In the genomic region with DNA sequence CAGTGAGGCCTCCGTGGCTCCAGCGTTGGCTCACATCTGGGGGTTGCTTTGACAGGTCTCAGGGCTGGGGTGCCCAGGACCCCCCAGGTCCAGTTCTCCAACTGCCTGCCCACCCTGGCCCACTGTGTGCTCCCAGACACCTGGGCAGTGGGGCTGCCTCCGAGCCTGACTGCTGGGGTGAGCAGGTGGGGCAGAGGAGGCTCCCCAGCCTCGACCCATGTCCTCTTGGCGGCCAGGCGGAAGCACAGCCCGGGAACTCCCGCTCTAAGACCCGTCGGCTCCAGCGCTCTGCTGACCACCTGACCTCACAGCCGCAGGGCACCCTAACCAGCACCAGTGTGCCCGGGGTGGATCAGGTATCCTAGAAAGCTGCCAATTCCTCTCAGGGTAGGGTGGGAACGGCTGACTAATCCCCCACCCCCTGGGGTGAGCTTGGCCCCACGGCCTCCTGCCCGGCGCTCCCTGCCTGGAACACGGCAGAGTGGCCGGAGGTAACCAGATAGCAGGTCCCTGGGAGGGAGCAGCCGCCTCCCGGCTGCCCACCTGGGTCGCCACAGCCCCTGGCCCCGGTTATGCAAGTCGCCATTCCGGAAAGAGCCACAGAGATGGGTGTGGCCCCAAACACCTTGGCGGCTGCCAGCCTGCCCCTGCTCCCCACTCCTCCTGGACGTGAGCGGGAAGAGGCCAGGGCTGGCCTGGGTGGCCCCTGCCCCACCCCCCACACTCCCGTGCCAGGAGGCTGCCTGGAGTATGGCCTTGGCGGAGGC, we compare ENCODE assay signal across 1 cellular context.
TF ChIP-seq lines count a peak whose summit lies in the region.

No MANE protein-coding gene starts in this region.

TF ChIP-seq in HepG2, 621 proteins besides CTCF, POLR2A, EP300 and RAD21:
- TF ChIP-seq ZFX (CRISPR knock-in tag; IDR thresholded peaks at IDR 0.05; ENCODE audit: low read depth) (no peak), ZNF883 (CRISPR knock-in tag; IDR thresholded peaks at IDR 0.05; ENCODE audit: not compliant biosample characterization) (no peak), U2AF2 (IDR thresholded peaks at IDR 0.05; ENCODE audit: low read depth, low read length) (no peak), SALL1 (CRISPR knock-in tag; IDR thresholded peaks at IDR 0.05) (no peak), PPARG (CRISPR knock-in tag; conservative IDR thresholded peaks at IDR 0.05) (no peak), NRL (CRISPR knock-in tag; IDR thresholded peaks at IDR 0.05; ENCODE audit: borderline replicate concordance) (0 out of 2 replicates have a peak, but pooled peaks have one; percentile 3), SMAD3 (CRISPR knock-in tag; IDR thresholded peaks at IDR 0.05) (no peak), ZNF333 (CRISPR knock-in tag; IDR thresholded peaks at IDR 0.05; ENCODE audit: borderline replicate concordance) (no peak), ZNF572 (CRISPR knock-in tag; IDR thresholded peaks at IDR 0.05) (no peak), GABPB1 (CRISPR knock-in tag; IDR thresholded peaks at IDR 0.05) (0 out of 2 replicates have a peak, but pooled peaks have one; percentile 6), NR3C1 (CRISPR knock-in tag; IDR thresholded peaks at IDR 0.05) (no peak), ZNF605 (CRISPR knock-in tag; IDR thresholded peaks at IDR 0.05) (no peak), SMARCE1 (IDR thresholded peaks at IDR 0.05; ENCODE audit: borderline replicate concordance) (no peak)
- TF ChIP-seq, protein P1, sequence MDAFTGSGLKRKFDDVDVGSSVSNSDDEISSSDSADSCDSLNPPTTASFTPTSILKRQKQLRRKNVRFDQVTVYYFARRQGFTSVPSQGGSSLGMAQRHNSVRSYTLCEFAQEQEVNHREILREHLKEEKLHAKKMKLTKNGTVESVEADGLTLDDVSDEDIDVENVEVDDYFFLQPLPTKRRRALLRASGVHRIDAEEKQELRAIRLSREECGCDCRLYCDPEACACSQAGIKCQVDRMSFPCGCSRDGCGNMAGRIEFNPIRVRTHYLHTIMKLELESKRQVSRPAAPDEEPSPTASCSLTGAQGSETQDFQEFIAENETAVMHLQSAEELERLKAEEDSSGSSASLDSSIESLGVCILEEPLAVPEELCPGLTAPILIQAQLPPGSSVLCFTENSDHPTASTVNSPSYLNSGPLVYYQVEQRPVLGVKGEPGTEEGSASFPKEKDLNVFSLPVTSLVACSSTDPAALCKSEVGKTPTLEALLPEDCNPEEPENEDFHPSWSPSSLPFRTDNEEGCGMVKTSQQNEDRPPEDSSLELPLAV (CRISPR knock-in tag; conservative IDR thresholded peaks at IDR 0.05; ENCODE audit: low read depth), result no peak
- TF ChIP-seq, protein P2, sequence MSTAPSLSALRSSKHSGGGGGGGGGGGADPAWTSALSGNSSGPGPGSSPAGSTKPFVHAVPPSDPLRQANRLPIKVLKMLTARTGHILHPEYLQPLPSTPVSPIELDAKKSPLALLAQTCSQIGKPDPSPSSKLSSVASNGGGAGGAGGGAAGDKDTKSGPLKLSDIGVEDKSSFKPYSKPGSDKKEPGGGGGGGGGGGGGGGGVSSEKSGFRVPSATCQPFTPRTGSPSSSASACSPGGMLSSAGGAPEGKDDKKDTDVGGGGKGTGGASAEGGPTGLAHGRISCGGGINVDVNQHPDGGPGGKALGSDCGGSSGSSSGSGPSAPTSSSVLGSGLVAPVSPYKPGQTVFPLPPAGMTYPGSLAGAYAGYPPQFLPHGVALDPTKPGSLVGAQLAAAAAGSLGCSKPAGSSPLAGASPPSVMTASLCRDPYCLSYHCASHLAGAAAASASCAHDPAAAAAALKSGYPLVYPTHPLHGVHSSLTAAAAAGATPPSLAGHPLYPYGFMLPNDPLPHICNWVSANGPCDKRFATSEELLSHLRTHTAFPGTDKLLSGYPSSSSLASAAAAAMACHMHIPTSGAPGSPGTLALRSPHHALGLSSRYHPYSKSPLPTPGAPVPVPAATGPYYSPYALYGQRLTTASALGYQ (CRISPR knock-in tag; IDR thresholded peaks at IDR 0.05), result no peak
- TF ChIP-seq, protein P3, sequence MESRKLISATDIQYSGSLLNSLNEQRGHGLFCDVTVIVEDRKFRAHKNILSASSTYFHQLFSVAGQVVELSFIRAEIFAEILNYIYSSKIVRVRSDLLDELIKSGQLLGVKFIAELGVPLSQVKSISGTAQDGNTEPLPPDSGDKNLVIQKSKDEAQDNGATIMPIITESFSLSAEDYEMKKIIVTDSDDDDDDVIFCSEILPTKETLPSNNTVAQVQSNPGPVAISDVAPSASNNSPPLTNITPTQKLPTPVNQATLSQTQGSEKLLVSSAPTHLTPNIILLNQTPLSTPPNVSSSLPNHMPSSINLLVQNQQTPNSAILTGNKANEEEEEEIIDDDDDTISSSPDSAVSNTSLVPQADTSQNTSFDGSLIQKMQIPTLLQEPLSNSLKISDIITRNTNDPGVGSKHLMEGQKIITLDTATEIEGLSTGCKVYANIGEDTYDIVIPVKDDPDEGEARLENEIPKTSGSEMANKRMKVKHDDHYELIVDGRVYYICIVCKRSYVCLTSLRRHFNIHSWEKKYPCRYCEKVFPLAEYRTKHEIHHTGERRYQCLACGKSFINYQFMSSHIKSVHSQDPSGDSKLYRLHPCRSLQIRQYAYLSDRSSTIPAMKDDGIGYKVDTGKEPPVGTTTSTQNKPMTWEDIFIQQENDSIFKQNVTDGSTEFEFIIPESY (CRISPR knock-in tag; IDR thresholded peaks at IDR 0.05), result peak; percentile 33; the same call in 1 of the 2 replicates
- TF ChIP-seq, protein P4, sequence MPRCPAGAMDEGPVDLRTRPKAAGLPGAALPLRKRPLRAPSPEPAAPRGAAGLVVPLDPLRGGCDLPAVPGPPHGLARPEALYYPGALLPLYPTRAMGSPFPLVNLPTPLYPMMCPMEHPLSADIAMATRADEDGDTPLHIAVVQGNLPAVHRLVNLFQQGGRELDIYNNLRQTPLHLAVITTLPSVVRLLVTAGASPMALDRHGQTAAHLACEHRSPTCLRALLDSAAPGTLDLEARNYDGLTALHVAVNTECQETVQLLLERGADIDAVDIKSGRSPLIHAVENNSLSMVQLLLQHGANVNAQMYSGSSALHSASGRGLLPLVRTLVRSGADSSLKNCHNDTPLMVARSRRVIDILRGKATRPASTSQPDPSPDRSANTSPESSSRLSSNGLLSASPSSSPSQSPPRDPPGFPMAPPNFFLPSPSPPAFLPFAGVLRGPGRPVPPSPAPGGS (CRISPR knock-in tag; IDR thresholded peaks at IDR 0.05), result 0 out of 2 replicates have a peak, but pooled peaks have one; percentile 36
